ENCODE assay signal across 1 cellular context in genomic region chr1:12170263-12170671, GRCh38.
A peak's percentile ranks its signal among the peaks of the same experiment; 100 is the strongest.
TF ChIP-seq lines count a peak whose summit lies in the region.

No MANE protein-coding gene starts in this region.

TF ChIP-seq in GM12878, 131 proteins besides CTCF, POLR2A, EP300 and RAD21 (continued from another document):
- 0 out of 2 replicates have a peak, but pooled peaks have one; percentile 16 for TF ChIP-seq MLLT1 (IDR thresholded peaks at IDR 0.05)
- no peak for TF ChIP-seq STAT1 (conservative IDR thresholded peaks at IDR 0.05)
- TF ChIP-seq ZBED1 (IDR thresholded peaks at IDR 0.05; ENCODE audit: borderline replicate concordance), result no peak
